8 cellular contexts compared by ENCODE assay signal in the genomic region with DNA sequence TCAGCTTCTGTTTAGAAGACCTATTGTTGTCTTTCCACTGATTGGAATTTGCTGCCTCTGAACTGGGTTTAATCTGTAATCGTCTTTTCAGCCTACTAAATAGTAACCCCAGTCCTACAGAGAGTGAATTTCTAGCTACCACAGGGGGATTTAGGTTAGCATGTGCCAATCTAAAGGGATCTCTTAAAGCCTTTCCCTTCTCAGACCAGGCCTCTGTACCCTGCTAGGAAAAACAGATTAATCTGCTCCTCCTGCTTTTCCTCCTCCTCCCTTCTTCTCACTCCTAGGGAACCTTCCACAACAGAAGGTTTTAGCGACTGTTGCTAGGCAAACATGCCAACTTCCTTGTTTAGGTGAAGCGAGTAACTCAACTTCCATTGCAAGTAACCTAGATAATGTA. TPM values are rescaled to one million over a fixed set of nuclear protein-coding genes. Genes with fewer than 3 reads are reported as not detected.
DNase-seq lines count a peak whose midpoint lies in the region; ATAC-seq and TF ChIP-seq lines count a peak whose summit lies in the region.

No MANE protein-coding gene starts in this region.

- no peaks in the 10 kb centered on the region for H3K9me3 Mint-ChIP-seq in nephron progenitor cell

- H3K79me2 ChIP-seq in SK-N-SH (ENCODE audit: insufficient read depth) = peaks cover 37% of the 10 kb centered on the region

- BruUV-seq in A673 (replicated peaks; lab: Mats Ljungman, UMichigan) = no TSS peak

- H3K27ac ChIP-seq in A673 (ENCODE audit: low read depth, low read length, poor library complexity, severe bottlenecking) (no peak overlapping the region), SK-N-SH (ENCODE audit: low read depth in 2 of 2, low read length in 1 of 2) (peak overlapping the region; percentile 91 to 95)

- DNase-seq in A673 (ENCODE audit: low spot score) = peak; percentile 41
- DNase-seq in HAP-1 (ENCODE audit: low spot score in 2 of 2) = peak; percentile 48 to 62
- peak; percentile 29 for DNase-seq in SK-N-SH
- peak; percentile 74 for DNase-seq in epithelial cell of esophagus (ENCODE audit: low read depth)
- no peak for DNase-seq in nephron progenitor cell

- TF ChIP-seq CTCF in A673 (conservative IDR thresholded peaks at IDR 0.05; ENCODE audit: low read depth, low read length) = no peak
- TF ChIP-seq CTCF in SK-N-SH (IDR thresholded peaks at IDR 0.05) = no peak
- no peak for TF ChIP-seq CTCF in epithelial cell of esophagus (IDR thresholded peaks at IDR 0.05; ENCODE audit: insufficient read depth, low read depth, low read length, missing control alignments)
- TF ChIP-seq CTCF in nephron progenitor cell (IDR thresholded peaks at IDR 0.05) = no peak

- peak overlapping the region; percentile 92 for H3K9ac ChIP-seq in SK-N-SH

- H3K27me3 ChIP-seq in A673 (replicated peaks; ENCODE audit: insufficient read depth, low read depth, low read length, poor library complexity) = no peaks in the 10 kb centered on the region
- H3K27me3 ChIP-seq in HAP-1 (ENCODE audit: low read depth) = no peaks in the 10 kb centered on the region
- no peaks in the 10 kb centered on the region for H3K27me3 ChIP-seq in SK-N-SH (ENCODE audit: insufficient read depth)

- peak overlapping the region; percentile 98 for H3K27ac Mint-ChIP-seq in nephron progenitor cell

- CTCF ChIA-PET in A673 (lab: Charles Lee) (no interaction called here), SK-N-SH (lab: Yijun Ruan, JAX) (no interaction called here)

- H3K9me3 ChIP-seq in A673 (ENCODE audit: low read depth, low read length, poor library complexity, severe bottlenecking) (no peaks in the 10 kb centered on the region), HAP-1 (no peaks in the 10 kb centered on the region), SK-N-SH (no peaks in the 10 kb centered on the region)

- H3K36me3 Mint-ChIP-seq in nephron progenitor cell (ENCODE audit: low read depth) = no peaks in the 10 kb centered on the region

- H4K20me1 ChIP-seq in SK-N-SH (ENCODE audit: insufficient read depth) = peaks cover 31% of the 10 kb centered on the region

- no peaks in the 10 kb centered on the region for H3K9me2 ChIP-seq in SK-N-SH

- ATAC-seq in GM21381 (IDR thresholded peaks at IDR 0.05; ENCODE audit: unreplicated experiment) (no peak), HG03175 (IDR thresholded peaks at IDR 0.05; ENCODE audit: unreplicated experiment) (no peak), GM18867 (IDR thresholded peaks at IDR 0.05; ENCODE audit: unreplicated experiment) (no peak)

- H3K4me3 Mint-ChIP-seq in nephron progenitor cell = peak overlapping the region; percentile 95

- peaks cover 44% of the 10 kb centered on the region for H3K4me1 Mint-ChIP-seq in nephron progenitor cell

- intact Hi-C loops in A673 (cut with micrococcal nuclease; ENCODE audit: unreplicated experiment) = loop anchor here (5.0 kb wide), 1 partner anchor 156 kb away; a partner anchor contains a TSS

- no peaks in the 10 kb centered on the region for H3K27me3 Mint-ChIP-seq in nephron progenitor cell (ENCODE audit: low read depth, poor library complexity)

- H2AFZ ChIP-seq in SK-N-SH (ENCODE audit: low read depth) = peak overlapping the region; percentile 88

- in situ Hi-C loops in HAP-1 (cut with MboI; ENCODE audit: low sequenced_read_pairs) = no loop called here

- H3F3A ChIP-seq in SK-N-SH (replicated peaks; ENCODE audit: insufficient read depth) = no peaks in the 10 kb centered on the region

- POLR2A ChIA-PET in A673 (lab: Charles Lee; ENCODE audit: low non-redundant PET) = no interaction called here
- POLR2A ChIA-PET in SK-N-SH (lab: Yijun Ruan, JAX) = interaction anchor here (2.0 to 2.4 kb wide), 2 partner anchors 23 to 155 kb away, joined by 11 to 14 read pairs; a partner anchor contains a TSS

- H3K4me2 ChIP-seq in SK-N-SH = peak overlapping the region; percentile 92; the same call in 1 of the 2 replicates

- H3K4me3 ChIP-seq in A673 (ENCODE audit: low read depth, low read length, poor library complexity, severe bottlenecking) (no peak overlapping the region), HAP-1 (no peak overlapping the region), SK-N-SH (ENCODE audit: low read depth in 2 of 2, low read length in 1 of 2) (no peak overlapping the region), epithelial cell of esophagus (ENCODE audit: low read length) (no peak overlapping the region)

- peaks cover 35% of the 10 kb centered on the region for H3K4me1 ChIP-seq in A673 (ENCODE audit: insufficient read depth, low read length, poor library complexity, severe bottlenecking)
- peaks cover 28% of the 10 kb centered on the region for H3K4me1 ChIP-seq in HAP-1
- H3K4me1 ChIP-seq in SK-N-SH (ENCODE audit: control insufficient read depth in 1 of 2, insufficient read depth in 2 of 2, low read depth in 1 of 2, low read length in 1 of 2) = peaks cover 0 to 25% of the 10 kb centered on the region in 2 experiments; a peak in 2 of 4 replicates

- no peak for TF ChIP-seq RAD21 in SK-N-SH (IDR thresholded peaks at IDR 0.05; ENCODE audit: low read length)

- H3K36me3 ChIP-seq in A673 (ENCODE audit: insufficient read depth, low read length, poor library complexity, severe bottlenecking) = peaks cover 3% of the 10 kb centered on the region
- peaks cover 3% of the 10 kb centered on the region; the same call in 1 of the 2 replicates for H3K36me3 ChIP-seq in HAP-1 (replicated peaks)
- peaks cover 5 to 6% of the 10 kb centered on the region in 2 experiments for H3K36me3 ChIP-seq in SK-N-SH (replicated peaks in 1 of 2; ENCODE audit: control insufficient read depth in 1 of 2, insufficient read depth in 2 of 2, low read length in 1 of 2)

- no peak for TF ChIP-seq EP300 in SK-N-SH (IDR thresholded peaks at IDR 0.05; ENCODE audit: borderline replicate concordance in 1 of 2, low read depth in 1 of 2, low read length in 1 of 2)

- 49% methylated on average over 3 of the region's 3 CpGs for WGBS in SK-N-SH (ENCODE audit: low lambda C conversion rate)

TF ChIP-seq in SK-N-SH, 30 proteins besides CTCF, POLR2A, EP300 and RAD21:
- no peak for TF ChIP-seq TAF1 (IDR thresholded peaks at IDR 0.05; ENCODE audit: borderline replicate concordance, low read depth, low read length)
- no peak for TF ChIP-seq YY1 (IDR thresholded peaks at IDR 0.05; ENCODE audit: low read depth)
- TF ChIP-seq SIN3A (IDR thresholded peaks at IDR 0.05; ENCODE audit: borderline replicate concordance, low read depth, low read length) = no peak
- TF ChIP-seq, protein P1, sequence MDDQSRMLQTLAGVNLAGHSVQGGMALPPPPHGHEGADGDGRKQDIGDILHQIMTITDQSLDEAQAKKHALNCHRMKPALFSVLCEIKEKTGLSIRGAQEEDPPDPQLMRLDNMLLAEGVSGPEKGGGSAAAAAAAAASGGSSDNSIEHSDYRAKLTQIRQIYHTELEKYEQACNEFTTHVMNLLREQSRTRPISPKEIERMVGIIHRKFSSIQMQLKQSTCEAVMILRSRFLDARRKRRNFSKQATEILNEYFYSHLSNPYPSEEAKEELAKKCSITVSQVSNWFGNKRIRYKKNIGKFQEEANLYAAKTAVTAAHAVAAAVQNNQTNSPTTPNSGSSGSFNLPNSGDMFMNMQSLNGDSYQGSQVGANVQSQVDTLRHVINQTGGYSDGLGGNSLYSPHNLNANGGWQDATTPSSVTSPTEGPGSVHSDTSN (IDR thresholded peaks at IDR 0.05) = no peak
- peak; percentile 52; the same call in 1 of the 2 replicates for TF ChIP-seq RFX5 (IDR thresholded peaks at IDR 0.05; ENCODE audit: low read length)
TF ChIP-seq in SK-N-SH: peak in this region for 1.

RNA-seq across cellular contexts. Expression of a gene that starts 1.3 kb away (rescaled TPM):
- total RNA-seq in A673 (2021) = 27.2 and 28.0 TPM in 2 replicates
- 2.9 and 3.3 TPM in 2 replicates for polyA plus RNA-seq in SK-N-SH (2012; rRNA removed)
- polyA plus RNA-seq in SK-N-SH (2012; cell fraction: cytosol; rRNA removed) = 2.3 TPM in 2 replicates
- 2.3 and 6.7 TPM in 2 replicates for polyA plus RNA-seq in SK-N-SH (2012; cell fraction: nucleus; rRNA removed)
